ENCODE assay signal across 1 cellular context in genomic region chr2:222791946-222792649, GRCh38.
TF ChIP-seq lines count a peak whose summit lies in the region.

No MANE protein-coding gene starts in this region.

TF ChIP-seq in K562, 482 proteins besides CTCF, POLR2A, EP300 and RAD21 (continued from another document):
- TF ChIP-seq THRB (CRISPR knock-in tag; conservative IDR thresholded peaks at IDR 0.05) (no peak), ZBTB43 (CRISPR knock-in tag; IDR thresholded peaks at IDR 0.05) (no peak), ZBTB5 (IDR thresholded peaks at IDR 0.05) (no peak), IRF1 (CRISPR knock-in tag; IDR thresholded peaks at IDR 0.05; ENCODE audit: borderline replicate concordance) (no peak), BRD4 (IDR thresholded peaks at IDR 0.05) (no peak), TSC22D4 (tag; IDR thresholded peaks at IDR 0.05) (no peak), STAT5B (CRISPR knock-in tag; IDR thresholded peaks at IDR 0.05) (no peak), ELF2 (CRISPR knock-in tag; IDR thresholded peaks at IDR 0.05) (no peak), ZNF668 (CRISPR knock-in tag; IDR thresholded peaks at IDR 0.05) (no peak), DMBX1 (CRISPR knock-in tag; IDR thresholded peaks at IDR 0.05; ENCODE audit: borderline replicate concordance) (no peak)
TF ChIP-seq in K562: peak in this region for 0.
